8 cellular contexts compared by ENCODE assay signal in genomic region chr19:55069137-55069858, GRCh38. TPM values are rescaled to one million over a fixed set of nuclear protein-coding genes. Genes with fewer than 3 reads are reported as not detected.
DNase-seq lines count a peak whose midpoint lies in the region; ATAC-seq and TF ChIP-seq lines count a peak whose summit lies in the region.

No MANE protein-coding gene starts in this region.

- peaks cover 43% of the 10 kb centered on the region for H3K27me3 Mint-ChIP-seq in activated naive CD4-positive, alpha-beta T cell treated with anti-CD3 and anti-CD28 coated beads, Interleukin-2, amount 50 U/mL, for 24 hours
- H3K27me3 Mint-ChIP-seq in activated naive CD4-positive, alpha-beta T cell treated with anti-CD3 and anti-CD28 coated beads for 36 hours (ENCODE audit: low read depth): peaks cover 61% of the 10 kb centered on the region

- peaks cover 5% of the 10 kb centered on the region for H3K36me3 Mint-ChIP-seq in activated naive CD4-positive, alpha-beta T cell treated with anti-CD3 and anti-CD28 coated beads, Interleukin-2, amount 50 U/mL, for 24 hours
- no peaks in the 10 kb centered on the region for H3K36me3 Mint-ChIP-seq in activated naive CD4-positive, alpha-beta T cell treated with anti-CD3 and anti-CD28 coated beads for 36 hours (ENCODE audit: low read depth)

- intact Hi-C loops in activated naive CD4-positive, alpha-beta T cell treated with anti-CD3 and anti-CD28 coated beads for 36 hours (cut with micrococcal nuclease): no loop called here

- DNase-seq in activated naive CD4-positive, alpha-beta T cell treated with anti-CD3 and anti-CD28 coated beads for 36 hours: no peak
- DNase-seq in RWPE1 (ENCODE audit: low spot score) (peak; percentile 56), cardiac muscle cell (ENCODE audit: low read depth in 1 of 2, low spot score in 1 of 2) (peak in 1 of 2 donors; percentile 28), retinal pigment epithelial cell (ENCODE audit: low read depth) (no peak), GM10248 (ENCODE audit: extremely low spot score) (no peak), GOT3 (lab: John Stamatoyannopoulos, UW) (no peak)

- TF ChIP-seq CTCF in RWPE1 (conservative IDR thresholded peaks at IDR 0.05; ENCODE audit: low read depth) (no peak), cardiac muscle cell (IDR thresholded peaks at IDR 0.05; ENCODE audit: low read depth, low read length) (no peak), retinal pigment epithelial cell (conservative IDR thresholded peaks at IDR 0.05; ENCODE audit: low read depth, low read length) (no peak), GM10248 (IDR thresholded peaks at IDR 0.05; ENCODE audit: control extremely low read depth, extremely low read depth, low read depth, missing control alignments) (no peak)

- POLR2A ChIA-PET in RWPE1 (lab: Yijun Ruan, JAX; ENCODE audit: low non-redundant PET): interaction anchor here (0.6 to 1.0 kb wide), 3 partner anchors 10 to 435 kb away, joined by 3 to 4 read pairs (median 3); no protein-coding TSS in a partner anchor
- POLR2A ChIA-PET in GM10248 (lab: Yijun Ruan, JAX): interaction anchor here (0.6 kb wide), 1 partner anchor 1050 kb away, joined by 4 read pairs; no protein-coding TSS in a partner anchor

- ATAC-seq in HG03460 (IDR thresholded peaks at IDR 0.05; ENCODE audit: unreplicated experiment): no peak

- H3K4me1 ChIP-seq in cardiac muscle cell (ENCODE audit: low read depth): peaks cover 3% of the 10 kb centered on the region

- H3K36me3 ChIP-seq in cardiac muscle cell: no peaks in the 10 kb centered on the region

- H3K9me3 Mint-ChIP-seq in activated naive CD4-positive, alpha-beta T cell treated with anti-CD3 and anti-CD28 coated beads, Interleukin-2, amount 50 U/mL, for 24 hours: no peaks in the 10 kb centered on the region
- no peaks in the 10 kb centered on the region for H3K9me3 Mint-ChIP-seq in activated naive CD4-positive, alpha-beta T cell treated with anti-CD3 and anti-CD28 coated beads for 36 hours

- peak overlapping the region; percentile 61 for H3K27ac ChIP-seq in RWPE1
- H3K27ac ChIP-seq in cardiac muscle cell: no peak overlapping the region

- no peaks in the 10 kb centered on the region for H3K9me3 ChIP-seq in cardiac muscle cell (ENCODE audit: low read depth)

- H3K27me3 ChIP-seq in cardiac muscle cell: peaks cover 73% of the 10 kb centered on the region

- H3K4me3 ChIP-seq in cardiac muscle cell (peak overlapping the region; percentile 15), retinal pigment epithelial cell (ENCODE audit: low read length) (peak overlapping the region; percentile 9)

- peak overlapping the region; percentile 32 for H3K27ac Mint-ChIP-seq in activated naive CD4-positive, alpha-beta T cell treated with anti-CD3 and anti-CD28 coated beads, Interleukin-2, amount 50 U/mL, for 24 hours
- no peak overlapping the region for H3K27ac Mint-ChIP-seq in activated naive CD4-positive, alpha-beta T cell treated with anti-CD3 and anti-CD28 coated beads for 36 hours

- H3K4me3 Mint-ChIP-seq in activated naive CD4-positive, alpha-beta T cell treated with anti-CD3 and anti-CD28 coated beads, Interleukin-2, amount 50 U/mL, for 24 hours: peak overlapping the region; percentile 71
- no peak overlapping the region for H3K4me3 Mint-ChIP-seq in activated naive CD4-positive, alpha-beta T cell treated with anti-CD3 and anti-CD28 coated beads for 36 hours

- peaks cover 9% of the 10 kb centered on the region for H3K4me1 Mint-ChIP-seq in activated naive CD4-positive, alpha-beta T cell treated with anti-CD3 and anti-CD28 coated beads, Interleukin-2, amount 50 U/mL, for 24 hours
- H3K4me1 Mint-ChIP-seq in activated naive CD4-positive, alpha-beta T cell treated with anti-CD3 and anti-CD28 coated beads for 36 hours (ENCODE audit: low read depth): peaks cover 11% of the 10 kb centered on the region

- CTCF ChIA-PET in activated naive CD4-positive, alpha-beta T cell treated with anti-CD3 and anti-CD28 coated beads for 36 hours (lab: Charles Lee): interaction anchor here (0.6 kb wide), 1 partner anchor 200 kb away, joined by 3 read pairs; no protein-coding TSS in a partner anchor
- CTCF ChIA-PET in RWPE1 (lab: Yijun Ruan, JAX): no interaction called here
- CTCF ChIA-PET in GM10248 (lab: Yijun Ruan, JAX): interaction anchor here (1.2 to 2.0 kb wide), 2 partner anchors 9 to 19 kb away, joined by 4 read pairs; no protein-coding TSS in a partner anchor

RNA-seq across cellular contexts. Expression of gene RDH13, which starts 6.3 kb away (rescaled TPM):
- total RNA-seq in activated naive CD4-positive, alpha-beta T cell treated with anti-CD3 and anti-CD28 coated beads for 36 hours: 1 to 10 TPM; 8.7 to 8.9 TPM
- 31.9 and 41.0 TPM in 2 replicates for total RNA-seq in cardiac muscle cell
- polyA plus RNA-seq in cardiac muscle cell: 23.7 and 27.4 TPM in 2 replicates

RNA-seq across cellular contexts. Expression of gene EPS8L1, which starts 6.4 kb away (rescaled TPM):
- under 1 TPM; 0.88 to 0.89 TPM for total RNA-seq in activated naive CD4-positive, alpha-beta T cell treated with anti-CD3 and anti-CD28 coated beads for 36 hours
- 2.0 and 3.9 TPM in 2 replicates for total RNA-seq in cardiac muscle cell
- 1.1 and 1.2 TPM in 2 replicates for polyA plus RNA-seq in cardiac muscle cell

RNA-seq across cellular contexts. Expression of gene GP6, which starts 31.2 kb away (rescaled TPM):
- total RNA-seq in activated naive CD4-positive, alpha-beta T cell treated with anti-CD3 and anti-CD28 coated beads for 36 hours: not detected
- 0.42 and 1.7 TPM in 2 replicates for total RNA-seq in cardiac muscle cell
- polyA plus RNA-seq in cardiac muscle cell: 0.24 TPM in 1 of 2 replicates, not detected in the other

RNA-seq across cellular contexts. Expression of gene PPP1R12C, which starts 48.1 kb away (rescaled TPM):
- 10 to 100 TPM; 41.2 to 42.1 TPM for total RNA-seq in activated naive CD4-positive, alpha-beta T cell treated with anti-CD3 and anti-CD28 coated beads for 36 hours
- 107 and 120 TPM in 2 replicates for total RNA-seq in cardiac muscle cell
- polyA plus RNA-seq in cardiac muscle cell: 32.9 and 38.0 TPM in 2 replicates
